18 cellular contexts compared by ENCODE assay signal in the genomic region with DNA sequence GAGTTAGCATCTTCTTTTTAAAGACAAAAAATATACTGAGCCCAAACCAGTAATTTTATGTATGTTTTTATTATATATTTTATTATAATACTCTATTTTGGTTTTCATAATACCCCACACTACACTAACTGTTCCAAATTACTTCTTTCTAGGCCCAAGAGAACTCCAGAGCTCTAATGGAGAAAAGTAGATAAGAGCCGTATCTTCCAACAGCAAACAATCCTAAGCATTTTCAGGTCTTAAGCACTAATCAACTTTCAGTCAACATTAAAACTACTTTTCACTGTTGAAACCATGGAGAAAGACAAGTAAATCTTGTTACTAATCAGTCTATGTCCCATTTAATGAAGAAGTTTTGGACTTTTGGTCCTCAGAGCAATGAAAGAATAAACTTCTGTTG.
"Had no signal": no experiment of that assay in that cellular context is flagged by ENCODE, and none has a peak within 500 bp of the region (broad histone marks: within the 10 kb centered on the region; RNA-seq: fewer than 3 reads in every experiment).

No MANE protein-coding gene starts in this region.

- ATAC-seq: activated CD8-positive, alpha-beta T cell treated with anti-CD3 and anti-CD28 coated beads, Interleukin-2, amount 10 ng/mL, durations not matched to agents 7 days and 5 days; body of pancreas; stimulated activated naive CD8-positive, alpha-beta T cell treated with anti-CD3 and anti-CD28 coated beads, Interleukin-15, amount 100 ng/mL, for 72 hours had no signal

- H3K4me3 ChIP-seq: body of pancreas, left ventricle myocardium inferior, suprapubic skin, transverse colon had no signal

- H3K27ac Mint-ChIP-seq: activated CD8-positive, alpha-beta T cell treated with anti-CD3 and anti-CD28 coated beads, Interleukin-2, amount 10 ng/mL, durations not matched to agents 7 days and 5 days; activated naive CD4-positive, alpha-beta T cell treated with anti-CD3 and anti-CD28 coated beads, Interleukin-2, amount 50 U/mL, for 24 hours; activated T-helper 1 cell treated with anti-CD3 and anti-CD28 coated beads, Interleukin-12 subunit alpha, Interleukin-12 subunit beta, Interleukin-2, Interleukin-4 antibody, amounts not matched to agents 30 ng/mL and 10 ng/mL and 1 ng/mL, durations not matched to agents 14 hours and 24 hours and 36 hours; dendritic cell treated with granulocyte-macrophage colony-stimulating factor and Interleukin-4, amounts not matched to agents 40 ng/mL and 50 ng/mL, for 4 days had no signal

- H3K36me3 ChIP-seq: left ventricle myocardium inferior, suprapubic skin, transverse colon, WERI-Rb-1 had no signal

- H3K27ac ChIP-seq: body of pancreas, left ventricle myocardium inferior, suprapubic skin, transverse colon, WERI-Rb-1 had no signal

- H3K4me3 Mint-ChIP-seq: activated CD8-positive, alpha-beta T cell treated with anti-CD3 and anti-CD28 coated beads, Interleukin-2, amount 10 ng/mL, durations not matched to agents 7 days and 5 days; activated naive CD4-positive, alpha-beta T cell treated with anti-CD3 and anti-CD28 coated beads, Interleukin-2, amount 50 U/mL, for 24 hours; activated T-helper 1 cell treated with anti-CD3 and anti-CD28 coated beads, Interleukin-12 subunit alpha, Interleukin-12 subunit beta, Interleukin-2, Interleukin-4 antibody, amounts not matched to agents 30 ng/mL and 10 ng/mL and 1 ng/mL, durations not matched to agents 14 hours and 24 hours and 36 hours; dendritic cell treated with granulocyte-macrophage colony-stimulating factor and Interleukin-4, amounts not matched to agents 40 ng/mL and 50 ng/mL, for 4 days; stimulated activated naive CD8-positive, alpha-beta T cell treated with anti-CD3 and anti-CD28 coated beads, Interleukin-15, amount 100 ng/mL, for 72 hours had no signal

- H3K27me3 Mint-ChIP-seq: activated naive CD4-positive, alpha-beta T cell treated with anti-CD3 and anti-CD28 coated beads, Interleukin-2, amount 50 U/mL, for 24 hours; dendritic cell treated with granulocyte-macrophage colony-stimulating factor and Interleukin-4, amounts not matched to agents 40 ng/mL and 50 ng/mL, for 4 days; stimulated activated naive CD8-positive, alpha-beta T cell treated with anti-CD3 and anti-CD28 coated beads, Interleukin-15, amount 100 ng/mL, for 72 hours had no signal

- H3K9me3 ChIP-seq: body of pancreas, left ventricle myocardium inferior, suprapubic skin, transverse colon had no signal

- DNase-seq: activated CD4-positive, alpha-beta T cell treated with anti-CD3 and anti-CD28 coated beads for 1 hour; activated CD4-positive, alpha-beta T cell treated with anti-CD3 and anti-CD28 coated beads, Interleukin-2, amount 50 U/mL, for 1 hour; activated CD8-positive, alpha-beta T cell treated with anti-CD3 and anti-CD28 coated beads, Interleukin-2, amount 10 ng/mL, durations not matched to agents 7 days and 5 days; activated gamma-delta T cell; anterior cingulate cortex; body of pancreas; effector CD4-positive, alpha-beta T cell; foreskin melanocyte; hypothalamus; left ventricle myocardium inferior; stimulated activated naive CD8-positive, alpha-beta T cell treated with anti-CD3 and anti-CD28 coated beads, Interleukin-15, amount 100 ng/mL, for 72 hours; T-helper 1 cell; transverse colon; WERI-Rb-1 had no signal

- H3K9me3 Mint-ChIP-seq: activated naive CD4-positive, alpha-beta T cell treated with anti-CD3 and anti-CD28 coated beads, Interleukin-2, amount 50 U/mL, for 24 hours; activated T-helper 1 cell treated with anti-CD3 and anti-CD28 coated beads, Interleukin-12 subunit alpha, Interleukin-12 subunit beta, Interleukin-2, Interleukin-4 antibody, amounts not matched to agents 30 ng/mL and 10 ng/mL and 1 ng/mL, durations not matched to agents 14 hours and 24 hours and 36 hours; dendritic cell treated with granulocyte-macrophage colony-stimulating factor and Interleukin-4, amounts not matched to agents 40 ng/mL and 50 ng/mL, for 4 days; stimulated activated naive CD8-positive, alpha-beta T cell treated with anti-CD3 and anti-CD28 coated beads, Interleukin-15, amount 100 ng/mL, for 72 hours had no signal

- H3K27me3 ChIP-seq: body of pancreas, suprapubic skin, transverse colon had no signal
